Comparison of ENCODE assay signal across 24 cellular contexts in the genomic region with DNA sequence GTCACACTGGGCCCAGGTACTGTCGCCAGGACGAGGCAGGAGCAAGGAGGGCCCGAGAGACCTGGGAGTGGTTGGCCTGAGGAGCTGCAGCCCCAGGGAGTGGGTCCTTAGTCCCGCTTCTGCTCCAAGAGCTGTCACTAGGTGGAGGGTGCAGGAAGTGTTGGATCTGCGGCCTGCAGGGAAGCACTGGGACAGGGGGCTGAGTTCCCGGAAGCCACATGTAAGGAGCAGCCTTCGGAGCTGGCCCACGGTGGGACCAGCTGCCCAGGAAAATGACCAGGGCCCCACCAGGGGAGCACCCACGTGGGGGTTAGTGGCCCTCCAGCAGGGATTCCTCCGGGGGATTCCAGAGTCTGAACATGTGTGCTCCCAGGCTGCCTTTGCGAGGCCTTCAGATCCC. TPM values are rescaled to one million over a fixed set of nuclear protein-coding genes. Genes with fewer than 3 reads are reported as not detected.
A peak's percentile ranks its signal among the peaks of the same experiment; 100 is the strongest.
DNase-seq lines count a peak whose midpoint lies in the region; ATAC-seq and TF ChIP-seq lines count a peak whose summit lies in the region.
"Had no signal": no experiment of that assay in that cellular context is flagged by ENCODE, and none has a peak within 500 bp of the region (broad histone marks: within the 10 kb centered on the region; RNA-seq: fewer than 3 reads in every experiment).

No MANE protein-coding gene starts in this region.

- no peak overlapping the region for H4K8ac ChIP-seq in neuronal stem cell (ENCODE audit: low read depth, low read length)

- no peak overlapping the region for H2BK5ac ChIP-seq in neuronal stem cell (ENCODE audit: low read length)

- no peak for DNase-seq in left ventricle myocardium inferior
- DNase-seq in left ventricle myocardium superior: no peak
- no peak for DNase-seq in esophagus muscularis mucosa (ENCODE audit: extremely low spot score)
- DNase-seq in neuronal stem cell (ENCODE audit: low spot score): no peak
- no peak for DNase-seq in GOT3 (lab: John Stamatoyannopoulos, UW)
- DNase-seq: AML-193; Calu3; CD8-positive, alpha-beta T cell; DND-41; EL; GM23248; HCEC 1CT; HFFc6; Karpas-422; KBM-7 had no signal

- peak overlapping the region; percentile 33 for H2BK12ac ChIP-seq in neuronal stem cell (ENCODE audit: low read length)

- H3K4me3 ChIP-seq in left ventricle myocardium inferior (no peak overlapping the region), esophagus muscularis mucosa (no peak overlapping the region), neuronal stem cell (ENCODE audit: low read length in 2 of 2) (no peak overlapping the region)
- H3K4me3 ChIP-seq: A549, GM12878, GM23248 had no signal

- H3K27me3 ChIP-seq in left ventricle myocardium inferior (ENCODE audit: low read depth): no peaks in the 10 kb centered on the region
- H3K27me3 ChIP-seq in esophagus muscularis mucosa: no peaks in the 10 kb centered on the region
- H3K27me3 ChIP-seq in neuronal stem cell (ENCODE audit: control insufficient read depth in 3 of 3, insufficient read depth in 3 of 3, low read depth in 1 of 3, low read length in 3 of 3): peaks cover 0 to 10% (median 0%) of the 10 kb centered on the region in 3 experiments

- no peak overlapping the region for H3K23ac ChIP-seq in neuronal stem cell (ENCODE audit: low read depth, low read length, poor library complexity)

- TF ChIP-seq CTCF in left ventricle myocardium inferior (IDR thresholded peaks at IDR 0.05; ENCODE audit: borderline replicate concordance) (no peak), esophagus muscularis mucosa (IDR thresholded peaks at IDR 0.05) (no peak)

- no peak for TF ChIP-seq EP300 in esophagus muscularis mucosa (IDR thresholded peaks at IDR 0.05)

- peaks cover 84% of the 10 kb centered on the region for H3K4me1 ChIP-seq in left ventricle myocardium inferior
- peaks cover 66 to 92% (median 77%) of the 10 kb centered on the region in 4 donors for H3K4me1 ChIP-seq in esophagus muscularis mucosa
- peaks cover 0 to 2% of the 10 kb centered on the region in 2 donors for H3K4me1 ChIP-seq in neuronal stem cell (ENCODE audit: control insufficient read depth in 2 of 2, insufficient read depth in 1 of 2, low read depth in 1 of 2, low read length in 2 of 2)

- no peak for TF ChIP-seq POLR2A in esophagus muscularis mucosa (IDR thresholded peaks at IDR 0.05; ENCODE audit: low read depth)

- peak overlapping the region; percentile 6 for H3K18ac ChIP-seq in neuronal stem cell (ENCODE audit: low read length)

- no peak overlapping the region for H2AFZ ChIP-seq in neuronal stem cell (ENCODE audit: low read length)
- H2AFZ ChIP-seq: GM23248 had no signal

- H3K14ac ChIP-seq in neuronal stem cell (ENCODE audit: low read length): no peak overlapping the region

- peak overlapping the region; percentile 4 for H2AK5ac ChIP-seq in neuronal stem cell (ENCODE audit: low read depth, low read length)

- H3K27ac ChIP-seq in left ventricle myocardium inferior (replicated peaks) (peak overlapping the region; percentile 50), esophagus muscularis mucosa (replicated peaks in 1 of 4) (peak overlapping the region in 3 of 4 donors; percentile 0 to 78 (median 29)), neuronal stem cell (replicated peaks; ENCODE audit: low read length) (no peak overlapping the region)
- H3K27ac ChIP-seq: 22Rv1, A549, GM23248, HL-60 had no signal

- no peaks in the 10 kb centered on the region for H3K79me1 ChIP-seq in neuronal stem cell (ENCODE audit: low read depth, low read length)

- ATAC-seq in left ventricle myocardium superior (no peak), HG03159 (IDR thresholded peaks at IDR 0.05; ENCODE audit: unreplicated experiment) (no peak), GM18870 (IDR thresholded peaks at IDR 0.05; ENCODE audit: unreplicated experiment) (no peak)
- ATAC-seq: CD8-positive, alpha-beta T cell; GM12878 had no signal

- no peaks in the 10 kb centered on the region for H3K9me3 ChIP-seq in left ventricle myocardium inferior (replicated peaks)
- no peaks in the 10 kb centered on the region for H3K9me3 ChIP-seq in esophagus muscularis mucosa
- no peaks in the 10 kb centered on the region for H3K9me3 ChIP-seq in neuronal stem cell (replicated peaks in 1 of 2; ENCODE audit: control insufficient read depth in 2 of 2, insufficient read depth in 1 of 2, low read depth in 1 of 2, low read length in 2 of 2)
- H3K9me3 ChIP-seq: A549 had no signal

- H3K36me3 ChIP-seq in left ventricle myocardium inferior (no peaks in the 10 kb centered on the region), esophagus muscularis mucosa (no peaks in the 10 kb centered on the region), neuronal stem cell (replicated peaks in 1 of 2; ENCODE audit: control insufficient read depth in 2 of 2, insufficient read depth in 2 of 2, low read length in 2 of 2) (no peaks in the 10 kb centered on the region)

- no peak overlapping the region for H4K91ac ChIP-seq in neuronal stem cell (ENCODE audit: low read depth, low read length, poor library complexity)

- no peak overlapping the region for H2BK120ac ChIP-seq in neuronal stem cell (ENCODE audit: low read depth, low read length)

- H3K4ac ChIP-seq in neuronal stem cell (ENCODE audit: low read length): no peak overlapping the region

- intact Hi-C loops in left ventricle myocardium inferior (cut with micrococcal nuclease) (no loop called here), left ventricle myocardium superior (cut with micrococcal nuclease) (no loop called here), esophagus muscularis mucosa (cut with DNase I) (no loop called here)

- no peak overlapping the region for H3K9ac ChIP-seq in neuronal stem cell (ENCODE audit: low read depth, low read length, poor library complexity)
- H3K9ac ChIP-seq: GM23248 had no signal

- H2BK15ac ChIP-seq in neuronal stem cell (ENCODE audit: low read length): no peak overlapping the region

- WGBS in esophagus muscularis mucosa: 96% methylated on average over 5 of the region's 11 CpGs
- whole genome bisulfite sequencing in neuronal stem cell (ENCODE audit: extremely low coverage in 2 of 2, insufficient read length in 2 of 2, insufficient replicate concordance in 1 of 2), 2 donors: no CpG with 5 or more reads among the region's 11 CpGs

- no peak overlapping the region for H3K4me2 ChIP-seq in neuronal stem cell (ENCODE audit: insufficient read depth, low read length, poor library complexity, severe bottlenecking)
- H3K4me2 ChIP-seq: A549 had no signal

RNA-seq across cellular contexts. Expression of a gene that starts 9.2 kb away (rescaled TPM):
- total RNA-seq in left ventricle myocardium inferior (253 TPM), left ventricle myocardium superior (323 TPM), esophagus muscularis mucosa (100 to 1,000 TPM; 362 to 578 (median 513) TPM)
- 0.47 TPM for polyA plus RNA-seq in neuronal stem cell (2013, experiment 1 of 2)
- polyA plus RNA-seq in neuronal stem cell (2013, experiment 2 of 2): 0.46 TPM
- total RNA-seq: G401, HT1080 had no signal
- polyA plus RNA-seq: IgD-negative memory B cell had no signal
